Comparison of ENCODE assay signal across 19 cellular contexts in the genomic region with DNA sequence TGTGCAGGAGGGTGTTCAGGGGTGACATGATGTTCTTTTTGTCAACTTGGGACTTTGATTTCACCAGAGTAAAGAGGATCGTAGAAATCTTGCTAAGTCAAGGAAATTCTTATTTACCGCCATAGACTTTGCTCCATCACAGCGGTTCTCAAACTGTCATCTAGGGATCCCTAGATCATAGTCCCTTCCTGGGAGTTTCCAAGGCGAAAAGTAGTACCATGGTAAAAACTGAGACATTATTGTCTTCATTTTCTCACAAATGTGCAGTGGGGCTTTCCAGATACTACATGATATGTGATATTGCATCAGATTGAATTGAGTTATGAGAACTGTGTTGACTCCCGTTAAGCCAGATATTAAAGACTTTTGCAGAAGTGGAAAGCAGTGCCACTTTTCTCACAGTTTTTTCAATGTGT.
DNase-seq lines count a peak whose midpoint lies in the region; ATAC-seq, FAIRE-seq and TF ChIP-seq lines count a peak whose summit lies in the region.
"Had no signal": no experiment of that assay in that cellular context is flagged by ENCODE, and none has a peak within 500 bp of the region (broad histone marks: within the 10 kb centered on the region; RNA-seq: fewer than 3 reads in every experiment).

No MANE protein-coding gene starts in this region.

- peak; percentile 35 for FAIRE-seq in GM19239 (lab: Jason Lieb, UNC)
- FAIRE-seq: endothelial cell of umbilical vein, pancreas had no signal

- no peaks in the 10 kb centered on the region for H3K9me3 Mint-ChIP-seq in WTC11
- H3K9me3 Mint-ChIP-seq in memory B cell: no peaks in the 10 kb centered on the region

- H3K4me1 Mint-ChIP-seq in WTC11: peaks cover 88% of the 10 kb centered on the region
- peaks cover 65% of the 10 kb centered on the region for H3K4me1 Mint-ChIP-seq in memory B cell

- no peaks in the 10 kb centered on the region for H3K27me3 Mint-ChIP-seq in WTC11 (ENCODE audit: low read depth)
- H3K27me3 Mint-ChIP-seq in memory B cell: no peaks in the 10 kb centered on the region

- H3K27ac Mint-ChIP-seq in WTC11: peak overlapping the region; percentile 84
- peak overlapping the region; percentile 53 for H3K27ac Mint-ChIP-seq in memory B cell

- H3K36me3 Mint-ChIP-seq in WTC11 (peaks cover 8% of the 10 kb centered on the region), memory B cell (peaks cover 2% of the 10 kb centered on the region)

- TF ChIP-seq CTCF in WTC11 (IDR thresholded peaks at IDR 0.05): no peak

- H3K4me3 Mint-ChIP-seq in WTC11 (no peak overlapping the region), memory B cell (peak overlapping the region; percentile 5)

- no peak for ATAC-seq in WTC11
- ATAC-seq in memory B cell (ENCODE audit: low read depth): peak; percentile 53
- ATAC-seq in SK-N-SH treated with all-trans-retinoic acid at 6 μM for 48 hours: no peak
- ATAC-seq: HCT116, left lobe of liver, pancreas had no signal

- POLR2A ChIA-PET in WTC11 (lab: Charles Lee): interaction anchor here (0.6 kb wide), 1 partner anchor 18 kb away, joined by 4 read pairs; no protein-coding TSS in a partner anchor

- CTCF ChIA-PET in WTC11 (lab: Charles Lee): no interaction called here

- DNase-seq in CD1c-positive myeloid dendritic cell (ENCODE audit: extremely low spot score) (peak; percentile 54), GM19239 (ENCODE audit: insufficient read length, low spot score) (no peak), WTC11 (ENCODE audit: low spot score) (no peak), memory B cell (ENCODE audit: low spot score in 2 of 2) (no peak), NCI-H2171 (lab: John Stamatoyannopoulos, UW) (no peak), occipital lobe (lab: John Stamatoyannopoulos, UW) (no peak)
- DNase-seq: activated CD4-positive, alpha-beta T cell treated with anti-CD3 and anti-CD28 coated beads for 48 hours; colonic mucosa; foreskin fibroblast; NCI-H1048; NCI-H2107; NCI-H82; pancreas; stimulated activated CD4-positive, alpha-beta T cell treated with anti-CD3 and anti-CD28 coated beads, Interleukin-4, amount 100 ng/mL, for 4 hours; transverse colon had no signal

TF ChIP-seq in WTC11, 78 proteins besides CTCF, POLR2A, EP300 and RAD21:
- no peak for TF ChIP-seq ZNF396 (CRISPR knock-in tag; IDR thresholded peaks at IDR 0.05; ENCODE audit: borderline replicate concordance)
- TF ChIP-seq, protein P1, sequence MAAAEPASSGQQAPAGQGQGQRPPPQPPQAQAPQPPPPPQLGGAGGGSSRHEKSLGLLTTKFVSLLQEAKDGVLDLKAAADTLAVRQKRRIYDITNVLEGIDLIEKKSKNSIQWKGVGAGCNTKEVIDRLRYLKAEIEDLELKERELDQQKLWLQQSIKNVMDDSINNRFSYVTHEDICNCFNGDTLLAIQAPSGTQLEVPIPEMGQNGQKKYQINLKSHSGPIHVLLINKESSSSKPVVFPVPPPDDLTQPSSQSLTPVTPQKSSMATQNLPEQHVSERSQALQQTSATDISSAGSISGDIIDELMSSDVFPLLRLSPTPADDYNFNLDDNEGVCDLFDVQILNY (CRISPR knock-in tag; IDR thresholded peaks at IDR 0.05): no peak
- TF ChIP-seq, protein P2, sequence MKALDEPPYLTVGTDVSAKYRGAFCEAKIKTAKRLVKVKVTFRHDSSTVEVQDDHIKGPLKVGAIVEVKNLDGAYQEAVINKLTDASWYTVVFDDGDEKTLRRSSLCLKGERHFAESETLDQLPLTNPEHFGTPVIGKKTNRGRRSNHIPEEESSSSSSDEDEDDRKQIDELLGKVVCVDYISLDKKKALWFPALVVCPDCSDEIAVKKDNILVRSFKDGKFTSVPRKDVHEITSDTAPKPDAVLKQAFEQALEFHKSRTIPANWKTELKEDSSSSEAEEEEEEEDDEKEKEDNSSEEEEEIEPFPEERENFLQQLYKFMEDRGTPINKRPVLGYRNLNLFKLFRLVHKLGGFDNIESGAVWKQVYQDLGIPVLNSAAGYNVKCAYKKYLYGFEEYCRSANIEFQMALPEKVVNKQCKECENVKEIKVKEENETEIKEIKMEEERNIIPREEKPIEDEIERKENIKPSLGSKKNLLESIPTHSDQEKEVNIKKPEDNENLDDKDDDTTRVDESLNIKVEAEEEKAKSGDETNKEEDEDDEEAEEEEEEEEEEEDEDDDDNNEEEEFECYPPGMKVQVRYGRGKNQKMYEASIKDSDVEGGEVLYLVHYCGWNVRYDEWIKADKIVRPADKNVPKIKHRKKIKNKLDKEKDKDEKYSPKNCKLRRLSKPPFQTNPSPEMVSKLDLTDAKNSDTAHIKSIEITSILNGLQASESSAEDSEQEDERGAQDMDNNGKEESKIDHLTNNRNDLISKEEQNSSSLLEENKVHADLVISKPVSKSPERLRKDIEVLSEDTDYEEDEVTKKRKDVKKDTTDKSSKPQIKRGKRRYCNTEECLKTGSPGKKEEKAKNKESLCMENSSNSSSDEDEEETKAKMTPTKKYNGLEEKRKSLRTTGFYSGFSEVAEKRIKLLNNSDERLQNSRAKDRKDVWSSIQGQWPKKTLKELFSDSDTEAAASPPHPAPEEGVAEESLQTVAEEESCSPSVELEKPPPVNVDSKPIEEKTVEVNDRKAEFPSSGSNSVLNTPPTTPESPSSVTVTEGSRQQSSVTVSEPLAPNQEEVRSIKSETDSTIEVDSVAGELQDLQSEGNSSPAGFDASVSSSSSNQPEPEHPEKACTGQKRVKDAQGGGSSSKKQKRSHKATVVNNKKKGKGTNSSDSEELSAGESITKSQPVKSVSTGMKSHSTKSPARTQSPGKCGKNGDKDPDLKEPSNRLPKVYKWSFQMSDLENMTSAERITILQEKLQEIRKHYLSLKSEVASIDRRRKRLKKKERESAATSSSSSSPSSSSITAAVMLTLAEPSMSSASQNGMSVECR (CRISPR knock-in tag; IDR thresholded peaks at IDR 0.05; ENCODE audit: borderline replicate concordance): no peak

TF ChIP-seq in SK-N-SH treated with all-trans-retinoic acid at 6 μM for 48 hours, 23 proteins besides CTCF, POLR2A, EP300 and RAD21 (continues in another document):
- no peak for TF ChIP-seq ZFP3 (CRISPR knock-in tag; IDR thresholded peaks at IDR 0.05)
- TF ChIP-seq, protein P3, sequence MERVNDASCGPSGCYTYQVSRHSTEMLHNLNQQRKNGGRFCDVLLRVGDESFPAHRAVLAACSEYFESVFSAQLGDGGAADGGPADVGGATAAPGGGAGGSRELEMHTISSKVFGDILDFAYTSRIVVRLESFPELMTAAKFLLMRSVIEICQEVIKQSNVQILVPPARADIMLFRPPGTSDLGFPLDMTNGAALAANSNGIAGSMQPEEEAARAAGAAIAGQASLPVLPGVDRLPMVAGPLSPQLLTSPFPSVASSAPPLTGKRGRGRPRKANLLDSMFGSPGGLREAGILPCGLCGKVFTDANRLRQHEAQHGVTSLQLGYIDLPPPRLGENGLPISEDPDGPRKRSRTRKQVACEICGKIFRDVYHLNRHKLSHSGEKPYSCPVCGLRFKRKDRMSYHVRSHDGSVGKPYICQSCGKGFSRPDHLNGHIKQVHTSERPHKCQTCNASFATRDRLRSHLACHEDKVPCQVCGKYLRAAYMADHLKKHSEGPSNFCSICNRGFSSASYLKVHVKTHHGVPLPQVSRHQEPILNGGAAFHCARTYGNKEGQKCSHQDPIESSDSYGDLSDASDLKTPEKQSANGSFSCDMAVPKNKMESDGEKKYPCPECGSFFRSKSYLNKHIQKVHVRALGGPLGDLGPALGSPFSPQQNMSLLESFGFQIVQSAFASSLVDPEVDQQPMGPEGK (CRISPR knock-in tag; IDR thresholded peaks at IDR 0.05; ENCODE audit: borderline replicate concordance): no peak
- TF ChIP-seq, protein P4, sequence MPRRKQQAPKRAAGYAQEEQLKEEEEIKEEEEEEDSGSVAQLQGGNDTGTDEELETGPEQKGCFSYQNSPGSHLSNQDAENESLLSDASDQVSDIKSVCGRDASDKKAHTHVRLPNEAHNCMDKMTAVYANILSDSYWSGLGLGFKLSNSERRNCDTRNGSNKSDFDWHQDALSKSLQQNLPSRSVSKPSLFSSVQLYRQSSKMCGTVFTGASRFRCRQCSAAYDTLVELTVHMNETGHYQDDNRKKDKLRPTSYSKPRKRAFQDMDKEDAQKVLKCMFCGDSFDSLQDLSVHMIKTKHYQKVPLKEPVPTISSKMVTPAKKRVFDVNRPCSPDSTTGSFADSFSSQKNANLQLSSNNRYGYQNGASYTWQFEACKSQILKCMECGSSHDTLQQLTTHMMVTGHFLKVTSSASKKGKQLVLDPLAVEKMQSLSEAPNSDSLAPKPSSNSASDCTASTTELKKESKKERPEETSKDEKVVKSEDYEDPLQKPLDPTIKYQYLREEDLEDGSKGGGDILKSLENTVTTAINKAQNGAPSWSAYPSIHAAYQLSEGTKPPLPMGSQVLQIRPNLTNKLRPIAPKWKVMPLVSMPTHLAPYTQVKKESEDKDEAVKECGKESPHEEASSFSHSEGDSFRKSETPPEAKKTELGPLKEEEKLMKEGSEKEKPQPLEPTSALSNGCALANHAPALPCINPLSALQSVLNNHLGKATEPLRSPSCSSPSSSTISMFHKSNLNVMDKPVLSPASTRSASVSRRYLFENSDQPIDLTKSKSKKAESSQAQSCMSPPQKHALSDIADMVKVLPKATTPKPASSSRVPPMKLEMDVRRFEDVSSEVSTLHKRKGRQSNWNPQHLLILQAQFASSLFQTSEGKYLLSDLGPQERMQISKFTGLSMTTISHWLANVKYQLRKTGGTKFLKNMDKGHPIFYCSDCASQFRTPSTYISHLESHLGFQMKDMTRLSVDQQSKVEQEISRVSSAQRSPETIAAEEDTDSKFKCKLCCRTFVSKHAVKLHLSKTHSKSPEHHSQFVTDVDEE (CRISPR knock-in tag; IDR thresholded peaks at IDR 0.05): no peak
- TF ChIP-seq ZC3H10 (CRISPR knock-in tag; IDR thresholded peaks at IDR 0.05): no peak
- no peak for TF ChIP-seq TOX (CRISPR knock-in tag; IDR thresholded peaks at IDR 0.05; ENCODE audit: borderline replicate concordance)
- no peak for TF ChIP-seq ZNF70 (CRISPR knock-in tag; IDR thresholded peaks at IDR 0.05)
- no peak for TF ChIP-seq CSDC2 (CRISPR knock-in tag; IDR thresholded peaks at IDR 0.05)
- TF ChIP-seq ZNF8 (CRISPR knock-in tag; IDR thresholded peaks at IDR 0.05): no peak
- no peak for TF ChIP-seq PPARA (CRISPR knock-in tag; IDR thresholded peaks at IDR 0.05; ENCODE audit: borderline replicate concordance)
- no peak for TF ChIP-seq RARB (CRISPR knock-in tag; IDR thresholded peaks at IDR 0.05)
- TF ChIP-seq SNAI2 (CRISPR knock-in tag; IDR thresholded peaks at IDR 0.05): no peak
- TF ChIP-seq TCF4 (CRISPR knock-in tag; IDR thresholded peaks at IDR 0.05; ENCODE audit: borderline replicate concordance): no peak
